ENCODE assay signal across 1 cellular context in genomic region chr19:11420894-11421606, GRCh38.
TF ChIP-seq lines count a peak whose summit lies in the region.

No MANE protein-coding gene starts in this region.

TF ChIP-seq in H1, 55 proteins besides CTCF, POLR2A, EP300 and RAD21:
- peak; percentile 41 for TF ChIP-seq EZH2 (IDR thresholded peaks at IDR 0.05; ENCODE audit: low read depth, low read length, severe bottlenecking)
- peak; percentile 46 for TF ChIP-seq RNF2 (IDR thresholded peaks at IDR 0.05; ENCODE audit: borderline replicate concordance, low read depth, low read length, missing control alignments, poor library complexity, severe bottlenecking)
- no peak for TF ChIP-seq MAX (IDR thresholded peaks at IDR 0.05)
- TF ChIP-seq ASH2L (IDR thresholded peaks at IDR 0.05; ENCODE audit: low read length): peak; percentile 36
- 0 out of 2 replicates have a peak, but pooled peaks have one; percentile 31 for TF ChIP-seq SUZ12 (IDR thresholded peaks at IDR 0.05; ENCODE audit: low read length)
